ENCODE assay signal across 9 cellular contexts in the genomic region with DNA sequence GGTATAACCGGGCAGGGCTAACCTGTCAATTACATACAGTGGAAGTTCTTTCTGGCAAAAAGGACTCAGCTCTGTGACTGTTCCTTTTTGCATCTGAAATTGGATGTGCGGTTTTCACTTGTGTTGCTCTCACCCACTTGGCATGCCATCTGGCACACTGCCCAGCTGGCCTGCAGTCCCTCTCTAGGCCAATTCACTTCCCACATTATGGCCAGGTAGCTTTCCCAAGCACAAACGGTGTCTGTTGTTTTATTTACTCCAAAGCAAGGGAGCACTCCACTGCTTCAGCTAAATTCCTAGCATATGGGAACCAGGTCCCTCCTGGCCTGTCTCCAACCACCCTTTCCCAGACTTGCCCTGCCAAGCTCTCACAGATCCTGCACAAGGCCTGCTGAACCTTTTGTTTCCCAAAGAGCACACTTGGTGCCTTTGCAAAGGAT.
DNase-seq lines count a peak whose midpoint lies in the region; ATAC-seq lines count a peak whose summit lies in the region.
"Had no signal": no experiment of that assay in that cellular context is flagged by ENCODE, and none has a peak within 500 bp of the region (broad histone marks: within the 10 kb centered on the region; RNA-seq: fewer than 3 reads in every experiment).

No MANE protein-coding gene starts in this region.

- DNase-seq in HPDE6-E6E7 (ENCODE audit: extremely low spot score) (peak; percentile 11), NCI-H748 treated with DMSO at 0.1 percent for 48 hours (lab: John Stamatoyannopoulos, UW) (peak; percentile 18), fibroblast of gingiva (ENCODE audit: low read depth) (peak; percentile 10), renal cortical epithelial cell (ENCODE audit: low read depth) (peak; percentile 98), NOMO-1 treated with dmso at 0.1 percent for 144 hours (lab: John Stamatoyannopoulos, UW; ENCODE audit: unreplicated experiment) (no peak)
- DNase-seq in stimulated activated CD4-positive, alpha-beta T cell treated with anti-CD3 and anti-CD28 coated beads, Interleukin-2, amount 100 ng/mL, for 48 hours: no peak
- DNase-seq: cortex of kidney had no signal

- ATAC-seq in GM21423 (IDR thresholded peaks at IDR 0.05; ENCODE audit: unreplicated experiment): no peak
- no peak for ATAC-seq in GM21786 (IDR thresholded peaks at IDR 0.05; ENCODE audit: unreplicated experiment)

Comparison
In these comparisons a context has a peak if more than half of its experiments do, and no peak if none do; other contexts are left out.
1. DNase-seq: peak in HPDE6-E6E7 (single experiment), NCI-H748 treated with DMSO at 0.1 percent for 48 hours (single experiment), fibroblast of gingiva (single experiment) and renal cortical epithelial cell (single experiment); none in NOMO-1 treated with dmso at 0.1 percent for 144 hours (single experiment) and stimulated activated CD4-positive, alpha-beta T cell treated with anti-CD3 and anti-CD28 coated beads, Interleukin-2, amount 100 ng/mL, for 48 hours (0 of 2).